Comparison of ENCODE assay signal across 1 cellular context in the genomic region with DNA sequence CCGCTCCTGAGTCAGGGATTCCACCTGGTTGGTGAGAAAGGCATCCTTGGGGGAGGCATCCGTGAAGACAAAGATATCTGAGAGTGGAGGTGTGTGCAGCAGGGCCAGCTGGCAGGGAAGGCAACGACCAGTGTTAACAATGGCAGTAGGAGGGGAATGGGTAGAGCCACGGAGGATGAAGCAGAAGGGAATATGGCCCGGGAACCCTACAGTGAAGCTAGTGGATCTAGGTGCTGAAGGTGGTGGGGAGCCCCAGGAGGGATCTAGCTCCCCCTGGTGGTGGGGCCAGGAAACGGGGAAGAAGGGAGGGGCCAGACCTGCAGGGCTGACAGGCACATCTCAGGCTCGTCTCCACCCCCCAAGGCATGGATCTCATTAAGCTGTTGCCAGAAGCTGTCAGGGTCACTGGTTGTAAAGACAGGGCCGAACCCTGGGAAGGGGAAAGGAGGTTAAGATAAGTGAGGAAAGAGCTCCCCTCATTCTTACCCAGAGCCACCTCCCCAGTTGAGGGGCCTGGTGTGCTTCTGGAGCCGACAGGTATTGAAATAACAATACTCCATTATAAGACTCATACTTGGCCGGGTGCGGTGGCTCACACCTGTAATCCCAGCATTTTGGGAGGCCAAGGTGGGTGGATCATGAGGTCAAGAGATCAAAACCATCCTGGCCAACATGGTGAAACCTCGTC.
A peak's percentile ranks its signal among the peaks of the same experiment; 100 is the strongest.
TF ChIP-seq lines count a peak whose summit lies in the region.

No MANE protein-coding gene starts in this region.

TF ChIP-seq in GM12878, 131 proteins besides CTCF, POLR2A, EP300 and RAD21 (continues in another document):
- TF ChIP-seq SREBF2 (IDR thresholded peaks at IDR 0.05; ENCODE audit: low read length) (no peak), POLR2AphosphoS5 (IDR thresholded peaks at IDR 0.05; ENCODE audit: low read length) (no peak), NR2C2 (IDR thresholded peaks at IDR 0.05; ENCODE audit: borderline replicate concordance, control insufficient read depth, insufficient read length, low read depth) (no peak), TCF12 (IDR thresholded peaks at IDR 0.05; ENCODE audit: low read depth, low read length) (no peak), NBN (IDR thresholded peaks at IDR 0.05) (peak; percentile 60), POU2F2 (IDR thresholded peaks at IDR 0.05; ENCODE audit: borderline replicate concordance, low read depth, low read length) (peak; percentile 21; the same call in 1 of the 3 replicates), BHLHE40 (IDR thresholded peaks at IDR 0.05; ENCODE audit: borderline replicate concordance in 1 of 2, low read depth in 2 of 2, low read length in 1 of 2) (0 out of 4 replicates have a peak, but pooled peaks of 1 of the 2 experiments have one; percentile 12), EZH2 (IDR thresholded peaks at IDR 0.05; ENCODE audit: borderline replicate concordance, control insufficient read depth, low read depth, low read length) (no peak), SMC3 (IDR thresholded peaks at IDR 0.05; ENCODE audit: borderline replicate concordance, low read length) (peak; percentile 96), SUZ12 (IDR thresholded peaks at IDR 0.05; ENCODE audit: unreplicated experiment) (no peak), RB1 (IDR thresholded peaks at IDR 0.05; ENCODE audit: borderline replicate concordance) (peak; percentile 70; the same call in 1 of the 2 replicates), IKZF1 (conservative IDR thresholded peaks at IDR 0.05) (0 out of 2 replicates have a peak, but pooled peaks have one; percentile 21), STAT3 (IDR thresholded peaks at IDR 0.05; ENCODE audit: low read depth, low read length) (no peak), NR2C1 (IDR thresholded peaks at IDR 0.05) (no peak), ZNF207 (IDR thresholded peaks at IDR 0.05; ENCODE audit: borderline replicate concordance) (no peak), PML (IDR thresholded peaks at IDR 0.05; ENCODE audit: low read length) (no peak), TCF7 (IDR thresholded peaks at IDR 0.05; ENCODE audit: borderline replicate concordance) (no peak), SMAD1 (IDR thresholded peaks at IDR 0.05; ENCODE audit: low read depth, partially characterized antibody) (no peak), CBFB (IDR thresholded peaks at IDR 0.05; ENCODE audit: low read depth) (no peak), MTA3 (IDR thresholded peaks at IDR 0.05; ENCODE audit: borderline replicate concordance, low read length) (no peak), ZNF274 (IDR thresholded peaks at IDR 0.05; ENCODE audit: insufficient read depth, insufficient read length) (no peak), MTA2 (IDR thresholded peaks at IDR 0.05; ENCODE audit: low read depth) (0 out of 2 replicates have a peak, but pooled peaks have one; percentile 10), BRCA1 (IDR thresholded peaks at IDR 0.05; ENCODE audit: low read depth, low read length) (no peak), SRF (IDR thresholded peaks at IDR 0.05; ENCODE audit: low read depth in 2 of 2, low read length in 2 of 2) (no peak), SMARCA5 (IDR thresholded peaks at IDR 0.05) (peak; percentile 65; the same call in 1 of the 2 replicates), STAT1 (conservative IDR thresholded peaks at IDR 0.05) (no peak), SIX5 (IDR thresholded peaks at IDR 0.05; ENCODE audit: low read depth, low read length, severe bottlenecking) (no peak), JUND (IDR thresholded peaks at IDR 0.05; ENCODE audit: low read depth, low read length) (no peak), SUPT20H (IDR thresholded peaks at IDR 0.05; ENCODE audit: borderline replicate concordance, control insufficient read depth, low read depth, low read length) (no peak), RUNX3 (IDR thresholded peaks at IDR 0.05; ENCODE audit: low read length) (no peak), YY1 (IDR thresholded peaks at IDR 0.05; ENCODE audit: low read depth, low read length) (peak; percentile 67; the same call in 1 of the 2 replicates)
- TF ChIP-seq, protein P1, sequence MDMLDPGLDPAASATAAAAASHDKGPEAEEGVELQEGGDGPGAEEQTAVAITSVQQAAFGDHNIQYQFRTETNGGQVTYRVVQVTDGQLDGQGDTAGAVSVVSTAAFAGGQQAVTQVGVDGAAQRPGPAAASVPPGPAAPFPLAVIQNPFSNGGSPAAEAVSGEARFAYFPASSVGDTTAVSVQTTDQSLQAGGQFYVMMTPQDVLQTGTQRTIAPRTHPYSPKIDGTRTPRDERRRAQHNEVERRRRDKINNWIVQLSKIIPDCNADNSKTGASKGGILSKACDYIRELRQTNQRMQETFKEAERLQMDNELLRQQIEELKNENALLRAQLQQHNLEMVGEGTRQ (IDR thresholded peaks at IDR 0.05; ENCODE audit: borderline replicate concordance, low read depth, low read length), result no peak
- TF ChIP-seq, protein P2, sequence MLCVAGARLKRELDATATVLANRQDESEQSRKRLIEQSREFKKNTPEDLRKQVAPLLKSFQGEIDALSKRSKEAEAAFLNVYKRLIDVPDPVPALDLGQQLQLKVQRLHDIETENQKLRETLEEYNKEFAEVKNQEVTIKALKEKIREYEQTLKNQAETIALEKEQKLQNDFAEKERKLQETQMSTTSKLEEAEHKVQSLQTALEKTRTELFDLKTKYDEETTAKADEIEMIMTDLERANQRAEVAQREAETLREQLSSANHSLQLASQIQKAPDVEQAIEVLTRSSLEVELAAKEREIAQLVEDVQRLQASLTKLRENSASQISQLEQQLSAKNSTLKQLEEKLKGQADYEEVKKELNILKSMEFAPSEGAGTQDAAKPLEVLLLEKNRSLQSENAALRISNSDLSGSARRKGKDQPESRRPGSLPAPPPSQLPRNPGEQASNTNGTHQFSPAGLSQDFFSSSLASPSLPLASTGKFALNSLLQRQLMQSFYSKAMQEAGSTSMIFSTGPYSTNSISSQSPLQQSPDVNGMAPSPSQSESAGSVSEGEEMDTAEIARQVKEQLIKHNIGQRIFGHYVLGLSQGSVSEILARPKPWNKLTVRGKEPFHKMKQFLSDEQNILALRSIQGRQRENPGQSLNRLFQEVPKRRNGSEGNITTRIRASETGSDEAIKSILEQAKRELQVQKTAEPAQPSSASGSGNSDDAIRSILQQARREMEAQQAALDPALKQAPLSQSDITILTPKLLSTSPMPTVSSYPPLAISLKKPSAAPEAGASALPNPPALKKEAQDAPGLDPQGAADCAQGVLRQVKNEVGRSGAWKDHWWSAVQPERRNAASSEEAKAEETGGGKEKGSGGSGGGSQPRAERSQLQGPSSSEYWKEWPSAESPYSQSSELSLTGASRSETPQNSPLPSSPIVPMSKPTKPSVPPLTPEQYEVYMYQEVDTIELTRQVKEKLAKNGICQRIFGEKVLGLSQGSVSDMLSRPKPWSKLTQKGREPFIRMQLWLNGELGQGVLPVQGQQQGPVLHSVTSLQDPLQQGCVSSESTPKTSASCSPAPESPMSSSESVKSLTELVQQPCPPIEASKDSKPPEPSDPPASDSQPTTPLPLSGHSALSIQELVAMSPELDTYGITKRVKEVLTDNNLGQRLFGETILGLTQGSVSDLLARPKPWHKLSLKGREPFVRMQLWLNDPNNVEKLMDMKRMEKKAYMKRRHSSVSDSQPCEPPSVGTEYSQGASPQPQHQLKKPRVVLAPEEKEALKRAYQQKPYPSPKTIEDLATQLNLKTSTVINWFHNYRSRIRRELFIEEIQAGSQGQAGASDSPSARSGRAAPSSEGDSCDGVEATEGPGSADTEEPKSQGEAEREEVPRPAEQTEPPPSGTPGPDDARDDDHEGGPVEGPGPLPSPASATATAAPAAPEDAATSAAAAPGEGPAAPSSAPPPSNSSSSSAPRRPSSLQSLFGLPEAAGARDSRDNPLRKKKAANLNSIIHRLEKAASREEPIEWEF (IDR thresholded peaks at IDR 0.05; ENCODE audit: insufficient replicate concordance, low read depth, low read length), result no peak
- TF ChIP-seq, protein P3, sequence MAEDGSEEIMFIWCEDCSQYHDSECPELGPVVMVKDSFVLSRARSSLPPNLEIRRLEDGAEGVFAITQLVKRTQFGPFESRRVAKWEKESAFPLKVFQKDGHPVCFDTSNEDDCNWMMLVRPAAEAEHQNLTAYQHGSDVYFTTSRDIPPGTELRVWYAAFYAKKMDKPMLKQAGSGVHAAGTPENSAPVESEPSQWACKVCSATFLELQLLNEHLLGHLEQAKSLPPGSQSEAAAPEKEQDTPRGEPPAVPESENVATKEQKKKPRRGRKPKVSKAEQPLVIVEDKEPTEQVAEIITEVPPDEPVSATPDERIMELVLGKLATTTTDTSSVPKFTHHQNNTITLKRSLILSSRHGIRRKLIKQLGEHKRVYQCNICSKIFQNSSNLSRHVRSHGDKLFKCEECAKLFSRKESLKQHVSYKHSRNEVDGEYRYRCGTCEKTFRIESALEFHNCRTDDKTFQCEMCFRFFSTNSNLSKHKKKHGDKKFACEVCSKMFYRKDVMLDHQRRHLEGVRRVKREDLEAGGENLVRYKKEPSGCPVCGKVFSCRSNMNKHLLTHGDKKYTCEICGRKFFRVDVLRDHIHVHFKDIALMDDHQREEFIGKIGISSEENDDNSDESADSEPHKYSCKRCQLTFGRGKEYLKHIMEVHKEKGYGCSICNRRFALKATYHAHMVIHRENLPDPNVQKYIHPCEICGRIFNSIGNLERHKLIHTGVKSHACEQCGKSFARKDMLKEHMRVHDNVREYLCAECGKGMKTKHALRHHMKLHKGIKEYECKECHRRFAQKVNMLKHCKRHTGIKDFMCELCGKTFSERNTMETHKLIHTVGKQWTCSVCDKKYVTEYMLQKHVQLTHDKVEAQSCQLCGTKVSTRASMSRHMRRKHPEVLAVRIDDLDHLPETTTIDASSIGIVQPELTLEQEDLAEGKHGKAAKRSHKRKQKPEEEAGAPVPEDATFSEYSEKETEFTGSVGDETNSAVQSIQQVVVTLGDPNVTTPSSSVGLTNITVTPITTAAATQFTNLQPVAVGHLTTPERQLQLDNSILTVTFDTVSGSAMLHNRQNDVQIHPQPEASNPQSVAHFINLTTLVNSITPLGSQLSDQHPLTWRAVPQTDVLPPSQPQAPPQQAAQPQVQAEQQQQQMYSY (CRISPR knock-in tag; IDR thresholded peaks at IDR 0.05), result no peak
- TF ChIP-seq, protein P4, sequence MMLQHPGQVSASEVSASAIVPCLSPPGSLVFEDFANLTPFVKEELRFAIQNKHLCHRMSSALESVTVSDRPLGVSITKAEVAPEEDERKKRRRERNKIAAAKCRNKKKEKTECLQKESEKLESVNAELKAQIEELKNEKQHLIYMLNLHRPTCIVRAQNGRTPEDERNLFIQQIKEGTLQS (IDR thresholded peaks at IDR 0.05; ENCODE audit: borderline replicate concordance, extremely low read depth, low read depth, low read length), result no peak
- TF ChIP-seq, protein P5, sequence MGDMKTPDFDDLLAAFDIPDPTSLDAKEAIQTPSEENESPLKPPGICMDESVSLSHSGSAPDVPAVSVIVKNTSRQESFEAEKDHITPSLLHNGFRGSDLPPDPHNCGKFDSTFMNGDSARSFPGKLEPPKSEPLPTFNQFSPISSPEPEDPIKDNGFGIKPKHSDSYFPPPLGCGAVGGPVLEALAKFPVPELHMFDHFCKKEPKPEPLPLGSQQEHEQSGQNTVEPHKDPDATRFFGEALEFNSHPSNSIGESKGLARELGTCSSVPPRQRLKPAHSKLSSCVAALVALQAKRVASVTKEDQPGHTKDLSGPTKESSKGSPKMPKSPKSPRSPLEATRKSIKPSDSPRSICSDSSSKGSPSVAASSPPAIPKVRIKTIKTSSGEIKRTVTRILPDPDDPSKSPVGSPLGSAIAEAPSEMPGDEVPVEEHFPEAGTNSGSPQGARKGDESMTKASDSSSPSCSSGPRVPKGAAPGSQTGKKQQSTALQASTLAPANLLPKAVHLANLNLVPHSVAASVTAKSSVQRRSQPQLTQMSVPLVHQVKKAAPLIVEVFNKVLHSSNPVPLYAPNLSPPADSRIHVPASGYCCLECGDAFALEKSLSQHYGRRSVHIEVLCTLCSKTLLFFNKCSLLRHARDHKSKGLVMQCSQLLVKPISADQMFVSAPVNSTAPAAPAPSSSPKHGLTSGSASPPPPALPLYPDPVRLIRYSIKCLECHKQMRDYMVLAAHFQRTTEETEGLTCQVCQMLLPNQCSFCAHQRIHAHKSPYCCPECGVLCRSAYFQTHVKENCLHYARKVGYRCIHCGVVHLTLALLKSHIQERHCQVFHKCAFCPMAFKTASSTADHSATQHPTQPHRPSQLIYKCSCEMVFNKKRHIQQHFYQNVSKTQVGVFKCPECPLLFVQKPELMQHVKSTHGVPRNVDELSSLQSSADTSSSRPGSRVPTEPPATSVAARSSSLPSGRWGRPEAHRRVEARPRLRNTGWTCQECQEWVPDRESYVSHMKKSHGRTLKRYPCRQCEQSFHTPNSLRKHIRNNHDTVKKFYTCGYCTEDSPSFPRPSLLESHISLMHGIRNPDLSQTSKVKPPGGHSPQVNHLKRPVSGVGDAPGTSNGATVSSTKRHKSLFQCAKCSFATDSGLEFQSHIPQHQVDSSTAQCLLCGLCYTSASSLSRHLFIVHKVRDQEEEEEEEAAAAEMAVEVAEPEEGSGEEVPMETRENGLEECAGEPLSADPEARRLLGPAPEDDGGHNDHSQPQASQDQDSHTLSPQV (IDR thresholded peaks at IDR 0.05), result no peak
- TF ChIP-seq, protein P6, sequence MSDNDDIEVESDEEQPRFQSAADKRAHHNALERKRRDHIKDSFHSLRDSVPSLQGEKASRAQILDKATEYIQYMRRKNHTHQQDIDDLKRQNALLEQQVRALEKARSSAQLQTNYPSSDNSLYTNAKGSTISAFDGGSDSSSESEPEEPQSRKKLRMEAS (IDR thresholded peaks at IDR 0.05; ENCODE audit: low read depth, low read length), result no peak
- TF ChIP-seq, protein P7, sequence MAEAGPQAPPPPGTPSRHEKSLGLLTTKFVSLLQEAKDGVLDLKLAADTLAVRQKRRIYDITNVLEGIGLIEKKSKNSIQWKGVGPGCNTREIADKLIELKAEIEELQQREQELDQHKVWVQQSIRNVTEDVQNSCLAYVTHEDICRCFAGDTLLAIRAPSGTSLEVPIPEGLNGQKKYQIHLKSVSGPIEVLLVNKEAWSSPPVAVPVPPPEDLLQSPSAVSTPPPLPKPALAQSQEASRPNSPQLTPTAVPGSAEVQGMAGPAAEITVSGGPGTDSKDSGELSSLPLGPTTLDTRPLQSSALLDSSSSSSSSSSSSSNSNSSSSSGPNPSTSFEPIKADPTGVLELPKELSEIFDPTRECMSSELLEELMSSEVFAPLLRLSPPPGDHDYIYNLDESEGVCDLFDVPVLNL (IDR thresholded peaks at IDR 0.05; ENCODE audit: low read depth, low read length), result no peak
- TF ChIP-seq, protein P8, sequence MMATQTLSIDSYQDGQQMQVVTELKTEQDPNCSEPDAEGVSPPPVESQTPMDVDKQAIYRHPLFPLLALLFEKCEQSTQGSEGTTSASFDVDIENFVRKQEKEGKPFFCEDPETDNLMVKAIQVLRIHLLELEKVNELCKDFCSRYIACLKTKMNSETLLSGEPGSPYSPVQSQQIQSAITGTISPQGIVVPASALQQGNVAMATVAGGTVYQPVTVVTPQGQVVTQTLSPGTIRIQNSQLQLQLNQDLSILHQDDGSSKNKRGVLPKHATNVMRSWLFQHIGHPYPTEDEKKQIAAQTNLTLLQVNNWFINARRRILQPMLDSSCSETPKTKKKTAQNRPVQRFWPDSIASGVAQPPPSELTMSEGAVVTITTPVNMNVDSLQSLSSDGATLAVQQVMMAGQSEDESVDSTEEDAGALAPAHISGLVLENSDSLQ (IDR thresholded peaks at IDR 0.05), result peak; percentile 88
